ENCODE assay signal across 10 cellular contexts in genomic region chr4:113540859-113541258, GRCh38.
DNase-seq lines count a peak whose midpoint lies in the region; ATAC-seq, FAIRE-seq and TF ChIP-seq lines count a peak whose summit lies in the region.
"Had no signal": no experiment of that assay in that cellular context is flagged by ENCODE, and none has a peak within 500 bp of the region (broad histone marks: within the 10 kb centered on the region; RNA-seq: fewer than 3 reads in every experiment).

No MANE protein-coding gene starts in this region.

- no peak overlapping the region for H3K4me2 ChIP-seq in endothelial cell of umbilical vein (ENCODE audit: insufficient read depth, low read length)

- H3K27me3 Mint-ChIP-seq in type B pancreatic cell, result no peaks in the 10 kb centered on the region

- no peaks in the 10 kb centered on the region for H3K9me1 ChIP-seq in endothelial cell of umbilical vein (replicated peaks; ENCODE audit: control insufficient read depth, extremely low read depth, insufficient read depth, low read length)

- H3K27me3 ChIP-seq in endothelial cell of umbilical vein (ENCODE audit: control insufficient read depth in 2 of 2, insufficient read depth in 2 of 2, low read length in 2 of 2), result no peaks in the 10 kb centered on the region
- no peaks in the 10 kb centered on the region for H3K27me3 ChIP-seq in MG63
- H3K27me3 ChIP-seq: SJSA1 had no signal

- CTCF ChIA-PET in endothelial cell of umbilical vein (lab: Charles Lee), result interaction anchor here (1.0 to 2.7 kb wide), 2 partner anchors 41 to 146 kb away, joined by 3 to 10 read pairs; no protein-coding TSS in a partner anchor

- POLR2A ChIA-PET in endothelial cell of umbilical vein (lab: Charles Lee), result no interaction called here

- no peaks in the 10 kb centered on the region for H3K9me3 Mint-ChIP-seq in type B pancreatic cell

- H3K4me3 ChIP-seq in endothelial cell of umbilical vein (replicated peaks in 1 of 3; ENCODE audit: insufficient read depth in 1 of 3, low read depth in 1 of 3, low read length in 3 of 3), result no peak overlapping the region
- no peak overlapping the region for H3K4me3 ChIP-seq in MG63
- H3K4me3 ChIP-seq: SJSA1 had no signal

- H3K27ac ChIP-seq in endothelial cell of umbilical vein (ENCODE audit: insufficient read depth, low read depth, low read length), result no peak overlapping the region
- H3K27ac ChIP-seq: SJSA1 had no signal

- H3K4me1 ChIP-seq in endothelial cell of umbilical vein (ENCODE audit: control insufficient read depth, extremely low read depth, insufficient read depth, low read length), result no peaks in the 10 kb centered on the region

- DNase-seq in NCI-H69 (lab: John Stamatoyannopoulos, UW) (peak; percentile 33), endothelial cell of umbilical vein (ENCODE audit: low read depth, low spot score) (peak; percentile 84), MG63 (no peak), type B pancreatic cell (ENCODE audit: extremely low spot score, unreplicated experiment) (no peak), NCI-H1105 treated with DMSO at 0.1 percent for 48 hours (lab: John Stamatoyannopoulos, UW) (no peak), GM03348 (ENCODE audit: low spot score) (no peak)
- DNase-seq in stimulated activated CD4-positive, alpha-beta T cell treated with anti-CD3 and anti-CD28 coated beads, Interleukin-12 subunit alpha, Interleukin-12 subunit beta, amount 100 ng/mL, for 48 hours (ENCODE audit: low read depth in 2 of 3, low spot score in 1 of 3), result peak; percentile 31 to 63 (median 38)

- no peaks in the 10 kb centered on the region for H3K79me2 ChIP-seq in endothelial cell of umbilical vein (ENCODE audit: control insufficient read depth, insufficient read depth, low read length)

- dilution Hi-C loops in endothelial cell of umbilical vein (cut with MboI; ENCODE audit: extremely low pct_ligation_motif_present, low sequenced_read_pairs), result no loop called here

- no peak overlapping the region for H3K9ac ChIP-seq in endothelial cell of umbilical vein (replicated peaks; ENCODE audit: extremely low read depth, insufficient read depth, low read length)

- H3K36me3 ChIP-seq in endothelial cell of umbilical vein (ENCODE audit: control insufficient read depth in 2 of 2, extremely low read depth in 1 of 2, insufficient read depth in 2 of 2, low read length in 2 of 2), result no peaks in the 10 kb centered on the region
- H3K36me3 ChIP-seq in MG63, result no peaks in the 10 kb centered on the region
- H3K36me3 ChIP-seq: SJSA1 had no signal

- no peaks in the 10 kb centered on the region for H4K20me1 ChIP-seq in endothelial cell of umbilical vein (replicated peaks; ENCODE audit: control insufficient read depth, extremely low read depth, insufficient read depth, low read length)

- peak; percentile 4 for FAIRE-seq in endothelial cell of umbilical vein (lab: Jason Lieb, UNC)
- FAIRE-seq: HTR-8/SVneo had no signal

- no peak overlapping the region for H3K4me3 Mint-ChIP-seq in type B pancreatic cell

- no TSS peak for BruUV-seq in endothelial cell of umbilical vein (replicated peaks; lab: Mats Ljungman, UMichigan)

- TF ChIP-seq POLR2A in endothelial cell of umbilical vein (IDR thresholded peaks at IDR 0.05; ENCODE audit: low read depth, low read length), result no peak

- H3K9me3 ChIP-seq in endothelial cell of umbilical vein (replicated peaks; ENCODE audit: control insufficient read depth, insufficient read depth, low read length), result no peaks in the 10 kb centered on the region
- H3K9me3 ChIP-seq in MG63, result no peaks in the 10 kb centered on the region
- H3K9me3 ChIP-seq: SJSA1 had no signal

- H3K27ac Mint-ChIP-seq in type B pancreatic cell, result no peak overlapping the region

- ATAC-seq in GM18858 (IDR thresholded peaks at IDR 0.05; ENCODE audit: unreplicated experiment), result peak; percentile 41

- TF ChIP-seq CTCF in endothelial cell of umbilical vein (IDR thresholded peaks at IDR 0.05; ENCODE audit: extremely low read depth in 1 of 2, insufficient read depth in 1 of 2, low read depth in 1 of 2, low read length in 2 of 2) (no peak), type B pancreatic cell (conservative IDR thresholded peaks at IDR 0.05) (no peak)

- no peak overlapping the region for H2AFZ ChIP-seq in endothelial cell of umbilical vein (ENCODE audit: low read depth, low read length)

- peaks cover 6% of the 10 kb centered on the region for H3K4me1 Mint-ChIP-seq in type B pancreatic cell (ENCODE audit: unreplicated experiment)

- intact Hi-C loops in endothelial cell of umbilical vein (cut with micrococcal nuclease), result loop anchor here (10.0 kb wide), 1 partner anchor 266 kb away; no protein-coding TSS in a partner anchor

- H3K36me3 Mint-ChIP-seq in type B pancreatic cell, result peaks cover 5% of the 10 kb centered on the region

TF ChIP-seq in endothelial cell of umbilical vein, 7 proteins besides CTCF, POLR2A, EP300 and RAD21:
- peak; percentile 48 for TF ChIP-seq JUN (IDR thresholded peaks at IDR 0.05; ENCODE audit: borderline replicate concordance, insufficient read depth, insufficient read length, low read depth)
- no peak for TF ChIP-seq POLR2AphosphoS5 (IDR thresholded peaks at IDR 0.05; ENCODE audit: insufficient read depth, low read depth, low read length)

Comparison
In these comparisons a context has a peak if more than half of its experiments do, and no peak if none do; other contexts are left out.
1. DNase-seq: peak in NCI-H69 (single experiment), endothelial cell of umbilical vein (single experiment) and stimulated activated CD4-positive, alpha-beta T cell treated with anti-CD3 and anti-CD28 coated beads, Interleukin-12 subunit alpha, Interleukin-12 subunit beta, amount 100 ng/mL, for 48 hours (3 of 3); none in MG63 (single experiment), type B pancreatic cell (single experiment), NCI-H1105 treated with DMSO at 0.1 percent for 48 hours (single experiment) and GM03348 (single experiment).